ENCODE assay signal across 25 cellular contexts in genomic region chr2:208046686-208047085, GRCh38. TPM values are rescaled to one million over a fixed set of nuclear protein-coding genes. Genes with fewer than 3 reads are reported as not detected.
A peak's percentile ranks its signal among the peaks of the same experiment; 100 is the strongest.
DNase-seq lines count a peak whose midpoint lies in the region; ATAC-seq, FAIRE-seq and TF ChIP-seq lines count a peak whose summit lies in the region.
"Had no signal": no experiment of that assay in that cellular context is flagged by ENCODE, and none has a peak within 500 bp of the region (broad histone marks: within the 10 kb centered on the region; RNA-seq: fewer than 3 reads in every experiment).

No MANE protein-coding gene starts in this region.

- FAIRE-seq in bronchial epithelial cell (lab: Jason Lieb, UNC) (no peak), urothelium cell line (lab: Jason Lieb, UNC) (no peak)
- FAIRE-seq: GM19239 had no signal

- no peak overlapping the region for H4K91ac ChIP-seq in IMR-90 (ENCODE audit: insufficient read depth, low read depth, low read length)

- peaks cover 3% of the 10 kb centered on the region; the same call in 1 of the 2 replicates for H3K4me1 ChIP-seq in IMR-90 (ENCODE audit: control insufficient read depth, insufficient read depth, low read length)
- no peaks in the 10 kb centered on the region for H3K4me1 ChIP-seq in foreskin keratinocyte

- no peak for TF ChIP-seq RAD21 in IMR-90 (IDR thresholded peaks at IDR 0.05; ENCODE audit: low read length)

- no peak overlapping the region for H2AFZ ChIP-seq in IMR-90 (replicated peaks; ENCODE audit: low read length, poor library complexity)
- H2AFZ ChIP-seq: PC-9 had no signal

- ATAC-seq in IMR-90 (ENCODE audit: low read depth) = peak; percentile 21; the same call in 1 of the 2 replicates
- peak; percentile 14 for ATAC-seq in foreskin keratinocyte
- ATAC-seq in HG03432 (IDR thresholded peaks at IDR 0.05; ENCODE audit: unreplicated experiment) = no peak

- dilution Hi-C loops in IMR-90 (cut with HindIII; ENCODE audit: low sequenced_read_pairs, unreplicated experiment) = no loop called here

- TF ChIP-seq CTCF in AG10803 (conservative IDR thresholded peaks at IDR 0.05; ENCODE audit: low read length) = no peak
- TF ChIP-seq CTCF in IMR-90 (conservative IDR thresholded peaks at IDR 0.05; ENCODE audit: low read depth, low read length) = no peak
- no peak for TF ChIP-seq CTCF in bronchial epithelial cell (IDR thresholded peaks at IDR 0.05; ENCODE audit: insufficient read depth, low read length, severe bottlenecking)
- no peak for TF ChIP-seq CTCF in foreskin keratinocyte (conservative IDR thresholded peaks at IDR 0.05)

- no peaks in the 10 kb centered on the region for H3K9me3 ChIP-seq in IMR-90 (ENCODE audit: control insufficient read depth, insufficient read depth, low read length)

- CTCF ChIA-PET in IMR-90 (lab: Yijun Ruan, JAX) = interaction anchor here (0.7 kb wide), 1 partner anchor 298 kb away, joined by 5 read pairs; no protein-coding TSS in a partner anchor

- no peaks in the 10 kb centered on the region for H3K79me1 ChIP-seq in IMR-90 (ENCODE audit: low read depth in 1 of 2, low read length in 2 of 2)

- no peak overlapping the region for H2BK20ac ChIP-seq in IMR-90 (ENCODE audit: low read depth, low read length)

- POLR2A ChIA-PET in IMR-90 (lab: Charles Lee; ENCODE audit: unreplicated experiment) = no interaction called here

- intact Hi-C loops in IMR-90 (cut with micrococcal nuclease) (no loop called here), head of caudate nucleus (cut with DNase I) (no loop called here)

- in situ Hi-C loops in IMR-90 (cut with MboI; ENCODE audit: low sequenced_read_pairs) = no loop called here

- no peak overlapping the region for H3K4ac ChIP-seq in IMR-90 (ENCODE audit: low read depth, low read length)

- no peaks in the 10 kb centered on the region for H3K27me3 ChIP-seq in IMR-90 (ENCODE audit: control insufficient read depth, insufficient read depth, low read length)
- no peaks in the 10 kb centered on the region for H3K27me3 ChIP-seq in bronchial epithelial cell (ENCODE audit: control insufficient read depth, insufficient read depth, low read length)
- H3K27me3 ChIP-seq in foreskin keratinocyte = no peaks in the 10 kb centered on the region

- no TSS peak for BruUV-seq in IMR-90 (replicated peaks; lab: Mats Ljungman, UMichigan)

- H2BK120ac ChIP-seq in IMR-90 (ENCODE audit: low read depth, low read length) = no peak overlapping the region

- H3K4me2 ChIP-seq in IMR-90 (ENCODE audit: low read depth, low read length) = no peak overlapping the region
- H3K4me2 ChIP-seq: PC-9 had no signal

- peak; percentile 62 for DNase-seq in AG10803 (ENCODE audit: low read depth)
- DNase-seq in IMR-90 = peak; percentile 53
- peak; percentile 50 for DNase-seq in bronchial epithelial cell (ENCODE audit: low read depth)
- DNase-seq in foreskin keratinocyte = peak; percentile 56 to 74
- no peak for DNase-seq in amniotic stem cell (lab: John Stamatoyannopoulos, UW)
- no peak for DNase-seq in urothelium cell line (ENCODE audit: low spot score)
- no peak for DNase-seq in head of caudate nucleus
- DNase-seq: 8988T; Calu3; CD8-positive, alpha-beta memory T cell; DMS153; GF-D8; KG1; NCI-H1105; NCI-H146; NCI-H2029; NCI-H226; NCI-H510A treated with DMSO at 0.1 percent for 48 hours; NCI-H748 treated with DMSO at 0.1 percent for 48 hours; PC-9; RPMI8226; SHP77 had no signal

- H3K18ac ChIP-seq in IMR-90 (ENCODE audit: low read depth, low read length) = no peak overlapping the region

- no peaks in the 10 kb centered on the region for H4K20me1 ChIP-seq in IMR-90 (ENCODE audit: insufficient read depth, low read length)

- H3K4me3 ChIP-seq in AG10803 (ENCODE audit: low read length) = no peak overlapping the region
- H3K4me3 ChIP-seq in IMR-90 (ENCODE audit: insufficient read depth, low read depth, low read length) = no peak overlapping the region
- no peak overlapping the region for H3K4me3 ChIP-seq in bronchial epithelial cell (ENCODE audit: low read depth, low read length)
- H3K4me3 ChIP-seq: PC-9 had no signal

- H3K14ac ChIP-seq in IMR-90 (replicated peaks; ENCODE audit: low read depth, low read length) = no peak overlapping the region

- H3K9me1 ChIP-seq in IMR-90 (ENCODE audit: insufficient read depth, low read length) = no peaks in the 10 kb centered on the region

- H3K27ac ChIP-seq in IMR-90 (ENCODE audit: insufficient read depth, low read length) = no peak overlapping the region
- H3K27ac ChIP-seq in foreskin keratinocyte = no peak overlapping the region
- H3K27ac ChIP-seq: C4-2B, PC-9 had no signal

- H4K8ac ChIP-seq in IMR-90 (ENCODE audit: low read depth in 2 of 2, low read length in 2 of 2) = no peak overlapping the region

- no peak overlapping the region for H4K5ac ChIP-seq in IMR-90 (ENCODE audit: low read depth, low read length)

- no peak overlapping the region for H3K23ac ChIP-seq in IMR-90 (ENCODE audit: low read depth, low read length)

- H3K36me3 ChIP-seq in IMR-90 (ENCODE audit: control insufficient read depth, insufficient read depth, low read length) (no peaks in the 10 kb centered on the region), bronchial epithelial cell (ENCODE audit: control insufficient read depth, insufficient read depth, low read length) (no peaks in the 10 kb centered on the region)

- H3K56ac ChIP-seq in IMR-90 (ENCODE audit: extremely low read depth, insufficient read depth, low read length) = no peak overlapping the region

- H2AK5ac ChIP-seq in IMR-90 (ENCODE audit: low read depth, low read length) = no peak overlapping the region

- H2BK5ac ChIP-seq in IMR-90 (ENCODE audit: low read depth, low read length, poor library complexity, severe bottlenecking) = no peak overlapping the region

- no peak overlapping the region for H2BK15ac ChIP-seq in IMR-90 (ENCODE audit: low read depth, low read length)

- no peak overlapping the region for H2AK9ac ChIP-seq in IMR-90 (replicated peaks; ENCODE audit: low read depth, low read length, poor library complexity)

- no peak overlapping the region for H3K9ac ChIP-seq in IMR-90 (ENCODE audit: low read depth, low read length)

- TF ChIP-seq POLR2A in IMR-90 (IDR thresholded peaks at IDR 0.05; ENCODE audit: low read depth, low read length) = no peak

- WGBS in IMR-90 (ENCODE audit: extremely low coverage in 2 of 2, insufficient read length in 1 of 2), 2 experiments = no CpG with 5 or more reads among the region's 4 CpGs

TF ChIP-seq in IMR-90, 13 proteins besides CTCF, POLR2A, EP300 and RAD21:
- no peak for TF ChIP-seq FOS (IDR thresholded peaks at IDR 0.05; ENCODE audit: low read depth, low read length)
- TF ChIP-seq MAZ (IDR thresholded peaks at IDR 0.05; ENCODE audit: borderline replicate concordance, low read depth, low read length) = no peak
- TF ChIP-seq CEBPB (IDR thresholded peaks at IDR 0.05; ENCODE audit: low read depth, low read length) = no peak
- TF ChIP-seq USF2 (IDR thresholded peaks at IDR 0.05; ENCODE audit: low read depth, low read length) = no peak
- no peak for TF ChIP-seq RFX5 (IDR thresholded peaks at IDR 0.05; ENCODE audit: low read depth, low read length)
- no peak for TF ChIP-seq CHD1 (IDR thresholded peaks at IDR 0.05; ENCODE audit: low read depth, low read length)
- no peak for TF ChIP-seq BHLHE40 (IDR thresholded peaks at IDR 0.05; ENCODE audit: low read depth, low read length)
- TF ChIP-seq ELK1 (IDR thresholded peaks at IDR 0.05; ENCODE audit: borderline replicate concordance, low read depth, low read length) = no peak
- no peak for TF ChIP-seq SMC3 (IDR thresholded peaks at IDR 0.05; ENCODE audit: low read depth, low read length)
- no peak for TF ChIP-seq RCOR1 (IDR thresholded peaks at IDR 0.05; ENCODE audit: insufficient replicate concordance, low read length)
- no peak for TF ChIP-seq NFE2L2 (IDR thresholded peaks at IDR 0.05; ENCODE audit: low read depth, low read length)
- TF ChIP-seq MAFK (IDR thresholded peaks at IDR 0.05; ENCODE audit: low read depth, low read length) = no peak
- TF ChIP-seq MXI1 (IDR thresholded peaks at IDR 0.05; ENCODE audit: borderline replicate concordance, low read depth, low read length) = no peak

RNA-seq across cellular contexts. Expression of gene PLEKHM3, which starts 21.4 kb away (rescaled TPM):
- total RNA-seq in IMR-90 (2012; rRNA removed) (8.6 and 11.3 TPM in 2 replicates), bronchial epithelial cell (8.1 and 9.5 TPM in 2 replicates), foreskin keratinocyte (3.6 and 5.3 TPM in 2 replicates)
- polyA plus RNA-seq in IMR-90 (2012; rRNA removed) (2.1 and 2.4 TPM in 2 replicates), foreskin keratinocyte (1.4 and 1.5 TPM in 2 replicates)
- 1.2 and 1.5 TPM in 2 replicates for polyA plus RNA-seq in IMR-90 (2012; cell fraction: cytosol; rRNA removed)
- 1.1 and 2.4 TPM in 2 replicates for polyA plus RNA-seq in IMR-90 (2012; cell fraction: nucleus; rRNA removed; ENCODE audit: low replicate concordance)

Comparison
In these comparisons a context has a peak if more than half of its experiments do, and no peak if none do; other contexts are left out.
1. DNase-seq: peak in AG10803 (single experiment), IMR-90 (single experiment), bronchial epithelial cell (single experiment) and foreskin keratinocyte (2 of 2); none in amniotic stem cell (single experiment), urothelium cell line (single experiment) and head of caudate nucleus (0 of 42).